In genomic region chr17:29973005-29973404, GRCh38 we compare ENCODE assay signal across 33 cellular contexts. TPM values are rescaled to one million over a fixed set of nuclear protein-coding genes. Genes with fewer than 3 reads are reported as not detected.
"Had no signal": no experiment of that assay in that cellular context is flagged by ENCODE, and none has a peak within 500 bp of the region (broad histone marks: within the 10 kb centered on the region; RNA-seq: fewer than 3 reads in every experiment).

No MANE protein-coding gene starts in this region.

- H3K4me1 Mint-ChIP-seq: activated T-helper 17 cell treated with anti-CD3 and anti-CD28 coated beads, Interleukin-2, amount 50 U/mL, for 72 hours; central memory CD8-positive, alpha-beta T cell; WTC11 had no signal

- H3K9me3 Mint-ChIP-seq: activated CD8-positive, alpha-beta T cell treated with anti-CD3 and anti-CD28 coated beads for 36 hours; activated T-cell treated with anti-CD3 and anti-CD28 coated beads, Interleukin-2, amount 50 U/mL, for 4 hours; activated T-helper 17 cell treated with anti-CD3 and anti-CD28 coated beads, Interleukin-2, amount 50 U/mL, for 72 hours; central memory CD8-positive, alpha-beta T cell; effector memory CD8-positive, alpha-beta T cell; WTC11 had no signal

- H3K36me3 ChIP-seq: brain microvascular endothelial cell, esophagus squamous epithelium, gastroesophageal sphincter, heart right ventricle had no signal

- H3K36me3 Mint-ChIP-seq: activated naive CD8-positive, alpha-beta T cell; WTC11 had no signal

- H3K27ac Mint-ChIP-seq: activated CD8-positive, alpha-beta T cell treated with anti-CD3 and anti-CD28 coated beads for 36 hours; activated naive CD8-positive, alpha-beta T cell; activated T-helper 17 cell treated with anti-CD3 and anti-CD28 coated beads, Interleukin-2, amount 50 U/mL, for 72 hours; effector memory CD8-positive, alpha-beta T cell; WTC11 had no signal

- H3K4me1 ChIP-seq: esophagus squamous epithelium, gastroesophageal sphincter, heart right ventricle had no signal

- H3K27me3 Mint-ChIP-seq: activated CD8-positive, alpha-beta T cell treated with anti-CD3 and anti-CD28 coated beads for 36 hours; activated T-helper 17 cell treated with anti-CD3 and anti-CD28 coated beads, Interleukin-2, amount 50 U/mL, for 72 hours; central memory CD8-positive, alpha-beta T cell had no signal

- FAIRE-seq: astrocyte, bronchial epithelial cell, TTC549 had no signal

- H3K27me3 ChIP-seq: brain microvascular endothelial cell, esophagus squamous epithelium, gastroesophageal sphincter had no signal

- DNase-seq: activated CD4-positive, alpha-beta T cell treated with anti-CD3 and anti-CD28 coated beads for 1 hour; activated CD4-positive, alpha-beta T cell treated with anti-CD3 and anti-CD28 coated beads for 4 hours; activated CD4-positive, alpha-beta T cell treated with anti-CD3 and anti-CD28 coated beads, Interleukin-2, amount 50 U/mL, for 1 hour; activated CD4-positive, alpha-beta T cell treated with anti-CD3 and anti-CD28 coated beads, Interleukin-2, amount 50 U/mL, for 48 hours; activated CD8-positive, alpha-beta memory T cell treated with anti-CD3 and anti-CD28 coated beads for 24 hours; activated CD8-positive, alpha-beta T cell treated with anti-CD3 and anti-CD28 coated beads for 36 hours; activated effector memory CD4-positive, alpha-beta T cell treated with Interleukin-2 at 50 U/mL for 16 hours; activated gamma-delta T cell treated with Interleukin-2 at 50 U/mL for 16 hours; activated naive CD4-positive, alpha-beta T cell treated with anti-CD3 and anti-CD28 coated beads, Interleukin-2, amount 50 U/mL, for 16 hours; activated naive CD4-positive, alpha-beta T cell treated with Interleukin-2 at 50 U/mL for 16 hours; activated T-cell treated with anti-CD3 and anti-CD28 coated beads, Interleukin-2, amount 50 U/mL, for 4 hours; amniotic stem cell; anterior cingulate cortex; brain microvascular endothelial cell; cortex of kidney; dermis blood vessel endothelial cell; effector CD4-positive, alpha-beta T cell; effector memory CD8-positive, alpha-beta T cell; esophagus squamous epithelium; foreskin melanocyte; heart right ventricle; T-helper 2 cell had no signal

- H3K27ac ChIP-seq: brain microvascular endothelial cell, epithelial cell of prostate, esophagus squamous epithelium, gastroesophageal sphincter, heart right ventricle, VCaP had no signal

- H3K4me3 Mint-ChIP-seq: activated CD8-positive, alpha-beta T cell treated with anti-CD3 and anti-CD28 coated beads for 36 hours; activated naive CD8-positive, alpha-beta T cell; activated T-cell treated with anti-CD3 and anti-CD28 coated beads, Interleukin-2, amount 50 U/mL, for 4 hours; activated T-helper 17 cell treated with anti-CD3 and anti-CD28 coated beads, Interleukin-2, amount 50 U/mL, for 72 hours; central memory CD8-positive, alpha-beta T cell; effector memory CD8-positive, alpha-beta T cell; WTC11 had no signal

- H3K9me3 ChIP-seq: esophagus squamous epithelium, gastroesophageal sphincter had no signal

- H3K4me3 ChIP-seq: esophagus squamous epithelium, gastroesophageal sphincter, heart right ventricle had no signal

- ATAC-seq: activated CD8-positive, alpha-beta T cell treated with anti-CD3 and anti-CD28 coated beads for 36 hours; activated T-cell treated with anti-CD3 and anti-CD28 coated beads, Interleukin-2, amount 50 U/mL, for 4 hours; activated T-helper 17 cell treated with anti-CD3 and anti-CD28 coated beads, Interleukin-2, amount 50 U/mL, for 72 hours; effector memory CD8-positive, alpha-beta T cell; gastroesophageal sphincter; heart right ventricle; WTC11 had no signal

RNA-seq across cellular contexts. Expression of gene EFCAB5, which starts 31.6 kb away (rescaled TPM):
- total RNA-seq: bronchial epithelial cell, cardiac septum had no signal
